1 cellular context compared by ENCODE assay signal in genomic region chr6:167129159-167129558, GRCh38.
A peak's percentile ranks its signal among the peaks of the same experiment; 100 is the strongest.
TF ChIP-seq lines count a peak whose summit lies in the region.

No MANE protein-coding gene starts in this region.

TF ChIP-seq in GM12878, 131 proteins besides CTCF, POLR2A, EP300 and RAD21:
- TF ChIP-seq RCOR1 (conservative IDR thresholded peaks at IDR 0.05; ENCODE audit: low read depth, low read length), result no peak
- no peak for TF ChIP-seq RAD51 (IDR thresholded peaks at IDR 0.05)
- TF ChIP-seq SPI1 (IDR thresholded peaks at IDR 0.05; ENCODE audit: borderline replicate concordance, insufficient read depth, low read depth, low read length), result peak; percentile 7; the same call in 1 of the 2 replicates
- peak; percentile 51 for TF ChIP-seq MEF2B (IDR thresholded peaks at IDR 0.05; ENCODE audit: partially characterized antibody, poor library complexity, severe bottlenecking)
- TF ChIP-seq IKZF1 (conservative IDR thresholded peaks at IDR 0.05), result 0 out of 2 replicates have a peak, but pooled peaks have one; percentile 25
- 0 out of 2 replicates have a peak, but pooled peaks have one; percentile 11 for TF ChIP-seq MTA2 (IDR thresholded peaks at IDR 0.05; ENCODE audit: low read depth)
- peak; percentile 14; the same call in 1 of the 2 replicates for TF ChIP-seq ZNF687 (IDR thresholded peaks at IDR 0.05)
- no peak for TF ChIP-seq USF2 (IDR thresholded peaks at IDR 0.05; ENCODE audit: borderline replicate concordance, low read depth, low read length)
- TF ChIP-seq SIN3A (IDR thresholded peaks at IDR 0.05; ENCODE audit: low read depth, low read length), result 0 out of 2 replicates have a peak, but pooled peaks have one; percentile 24
- TF ChIP-seq RUNX3 (IDR thresholded peaks at IDR 0.05; ENCODE audit: low read length), result peak; percentile 47
- TF ChIP-seq TBL1XR1 (IDR thresholded peaks at IDR 0.05; ENCODE audit: low read depth, low read length), result no peak
- TF ChIP-seq CREM (IDR thresholded peaks at IDR 0.05; ENCODE audit: low read depth), result 0 out of 2 replicates have a peak, but pooled peaks have one; percentile 11
- peak; percentile 46; the same call in 1 of the 2 replicates for TF ChIP-seq NR2F1 (conservative IDR thresholded peaks at IDR 0.05)
- no peak for TF ChIP-seq ZNF274 (IDR thresholded peaks at IDR 0.05; ENCODE audit: insufficient read depth, insufficient read length)
- no peak for TF ChIP-seq CHD2 (IDR thresholded peaks at IDR 0.05; ENCODE audit: borderline replicate concordance, low read depth, low read length)
- TF ChIP-seq DPF2 (IDR thresholded peaks at IDR 0.05), result 0 out of 2 replicates have a peak, but pooled peaks have one; percentile 19
- peak; percentile 11; a peak in 1 of 4 replicates for TF ChIP-seq IKZF2 (IDR thresholded peaks at IDR 0.05)
- no peak for TF ChIP-seq ATF2 (IDR thresholded peaks at IDR 0.05; ENCODE audit: low read length)
